11 cellular contexts compared by ENCODE assay signal in the genomic region with DNA sequence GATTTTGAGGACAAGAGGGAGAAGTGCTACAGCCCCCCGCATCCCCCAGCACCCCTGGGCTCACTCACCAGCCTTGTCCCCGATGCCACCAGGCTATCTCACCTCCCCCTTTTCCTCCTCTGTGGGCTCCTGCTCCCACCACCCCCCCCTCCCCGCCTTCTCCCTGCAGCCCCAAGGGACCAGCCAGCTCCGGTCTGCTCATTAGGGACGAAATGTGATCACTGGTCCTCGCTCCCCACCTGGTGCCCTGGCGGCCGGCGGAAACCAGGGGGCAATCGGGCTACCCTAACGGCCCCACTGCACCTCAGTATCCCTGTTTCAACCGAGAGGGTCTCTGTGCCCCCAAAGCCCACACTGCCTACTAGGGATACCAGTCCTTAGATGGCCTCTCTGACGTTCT. TPM values are rescaled to one million over a fixed set of nuclear protein-coding genes. Genes with fewer than 3 reads are reported as not detected.
A peak's percentile ranks its signal among the peaks of the same experiment; 100 is the strongest.
DNase-seq lines count a peak whose midpoint lies in the region; ATAC-seq and TF ChIP-seq lines count a peak whose summit lies in the region.
"Had no signal": no experiment of that assay in that cellular context is flagged by ENCODE, and none has a peak within 500 bp of the region (broad histone marks: within the 10 kb centered on the region; RNA-seq: fewer than 3 reads in every experiment).

No MANE protein-coding gene starts in this region.

- H3K4ac ChIP-seq in mesenchymal stem cell (ENCODE audit: low read depth in 1 of 2, low read length in 2 of 2) = no peak overlapping the region

- no peak overlapping the region for H3K14ac ChIP-seq in mesenchymal stem cell (ENCODE audit: low read length in 2 of 2)

- no peak for TF ChIP-seq CTCF in GM10266 (IDR thresholded peaks at IDR 0.05; ENCODE audit: control insufficient read depth, insufficient read depth, low read depth, missing control alignments)

- no peak overlapping the region for H3K27ac ChIP-seq in mesenchymal stem cell (ENCODE audit: low read length, poor library complexity, severe bottlenecking)

- H4K8ac ChIP-seq in mesenchymal stem cell (ENCODE audit: low read length) = no peak overlapping the region

- H3K4me1 ChIP-seq in mesenchymal stem cell (ENCODE audit: control insufficient read depth, insufficient read depth, low read depth, low read length) = peaks cover 12% of the 10 kb centered on the region

- H3K36me3 ChIP-seq in mesenchymal stem cell (ENCODE audit: control insufficient read depth in 1 of 2, insufficient read depth in 2 of 2, low read depth in 1 of 2, low read length in 2 of 2) = no peaks in the 10 kb centered on the region

- no peak overlapping the region for H2AK5ac ChIP-seq in mesenchymal stem cell (ENCODE audit: low read length, severe bottlenecking)

- no peak overlapping the region for H3K18ac ChIP-seq in mesenchymal stem cell (ENCODE audit: low read depth in 1 of 2, low read length in 2 of 2)

- peak overlapping the region; percentile 27 for H2BK120ac ChIP-seq in mesenchymal stem cell (ENCODE audit: low read depth, low read length)

- ATAC-seq in GM18868 (IDR thresholded peaks at IDR 0.05; ENCODE audit: unreplicated experiment) = no peak
- no peak for ATAC-seq in GM18520 (IDR thresholded peaks at IDR 0.05; ENCODE audit: unreplicated experiment)
- ATAC-seq: activated CD8-positive, alpha-beta memory T cell treated with anti-CD3 and anti-CD28 coated beads, Interleukin-2, amount 10 ng/mL, durations not matched to agents 7 days and 5 days had no signal

- peak; percentile 25 for DNase-seq in GM10266 (ENCODE audit: extremely low spot score)
- peak; percentile 64 for DNase-seq in NCI-H69 (lab: John Stamatoyannopoulos, UW)
- DNase-seq in mesenchymal stem cell = no peak
- no peak for DNase-seq in kidney glomerular epithelial cell (lab: John Stamatoyannopoulos, UW)
- DNase-seq: activated CD8-positive, alpha-beta memory T cell treated with anti-CD3 and anti-CD28 coated beads, Interleukin-2, amount 10 ng/mL, durations not matched to agents 7 days and 5 days; CD4-positive, alpha-beta memory T cell; GF-D8; NCI-H510A; occipital lobe had no signal

- peak overlapping the region in 1 of 2 experiments; percentile 31 for H3K4me3 ChIP-seq in mesenchymal stem cell (ENCODE audit: insufficient read depth in 1 of 2, low read depth in 1 of 2, low read length in 2 of 2)

- no peak overlapping the region for H3K9ac ChIP-seq in mesenchymal stem cell (ENCODE audit: low read length)

- WGBS in mesenchymal stem cell = 43% methylated on average over 13 of the region's 13 CpGs

- H3K4me2 ChIP-seq in mesenchymal stem cell (ENCODE audit: low read length, poor library complexity, severe bottlenecking) = no peak overlapping the region

- no peak overlapping the region for H2BK5ac ChIP-seq in mesenchymal stem cell (ENCODE audit: low read depth, low read length, poor library complexity, severe bottlenecking)

- peaks cover 71 to 79% of the 10 kb centered on the region in 2 experiments for H3K27me3 ChIP-seq in mesenchymal stem cell (ENCODE audit: control insufficient read depth in 1 of 2, insufficient read depth in 1 of 2, low read length in 2 of 2)

- H2AFZ ChIP-seq in mesenchymal stem cell (ENCODE audit: low read depth, low read length) = no peak overlapping the region

- no peak overlapping the region for H2BK12ac ChIP-seq in mesenchymal stem cell (ENCODE audit: low read length in 2 of 2)

- no peaks in the 10 kb centered on the region for H3K9me3 ChIP-seq in mesenchymal stem cell (ENCODE audit: control insufficient read depth, low read length)

- no peak overlapping the region for H3K23ac ChIP-seq in mesenchymal stem cell (ENCODE audit: low read length in 2 of 2)

- H3K79me1 ChIP-seq in mesenchymal stem cell (replicated peaks; ENCODE audit: low read length, poor library complexity, severe bottlenecking) = no peaks in the 10 kb centered on the region

- H2BK15ac ChIP-seq in mesenchymal stem cell (ENCODE audit: low read depth, poor library complexity, severe bottlenecking) = peak overlapping the region; percentile 3

- no peak overlapping the region for H4K91ac ChIP-seq in mesenchymal stem cell (ENCODE audit: low read length)

RNA-seq across cellular contexts. Expression of a gene that starts 2.7 kb away (rescaled TPM):
- 0.73 TPM for polyA plus RNA-seq in mesenchymal stem cell (2013, experiment 1 of 2)
- polyA plus RNA-seq in mesenchymal stem cell (2013, experiment 2 of 2) = 0.77 TPM
- polyA plus RNA-seq: CD4-positive, alpha-beta memory T cell had no signal

RNA-seq across cellular contexts. Expression of a gene that starts 14.7 kb away (rescaled TPM):
- polyA plus RNA-seq in mesenchymal stem cell (2013, experiment 1 of 2) = 13.4 TPM
- 13.7 TPM for polyA plus RNA-seq in mesenchymal stem cell (2013, experiment 2 of 2)

RNA-seq across cellular contexts. Expression of a gene that starts 39.9 kb away (rescaled TPM):
- polyA plus RNA-seq in mesenchymal stem cell (2013, experiment 1 of 2) = 13.5 TPM
- 13.8 TPM for polyA plus RNA-seq in mesenchymal stem cell (2013, experiment 2 of 2)

Comparison
In these comparisons a context has a peak if more than half of its experiments do, and no peak if none do; other contexts are left out.
1. DNase-seq: peak in GM10266 (single experiment) and NCI-H69 (single experiment); none in mesenchymal stem cell (single experiment) and kidney glomerular epithelial cell (single experiment).